Comparison of ENCODE assay signal across 27 cellular contexts in genomic region chr13:91079190-91079589, GRCh38.
"Had no signal": no experiment of that assay in that cellular context is flagged by ENCODE, and none has a peak within 500 bp of the region (broad histone marks: within the 10 kb centered on the region; RNA-seq: fewer than 3 reads in every experiment).

No MANE protein-coding gene starts in this region.

- DNase-seq: activated CD4-positive, alpha-beta memory T cell treated with anti-CD3 and anti-CD28 coated beads, Interleukin-2, amount 10 ng/mL, durations not matched to agents 7 days and 5 days; activated CD4-positive, alpha-beta T cell treated with anti-CD3 and anti-CD28 coated beads for 1 hour; activated CD4-positive, alpha-beta T cell treated with anti-CD3 and anti-CD28 coated beads for 4 hours; activated CD4-positive, alpha-beta T cell treated with anti-CD3 and anti-CD28 coated beads, Interleukin-2, amount 10 ng/mL, durations not matched to agents 7 days and 5 days; activated CD4-positive, alpha-beta T cell treated with anti-CD3 and anti-CD28 coated beads, Interleukin-2, amount 50 U/mL, for 4 hours; activated effector memory CD4-positive, alpha-beta T cell treated with Interleukin-2 at 50 U/mL for 16 hours; activated gamma-delta T cell treated with Interleukin-2 at 50 U/mL for 16 hours; activated naive CD4-positive, alpha-beta T cell treated with anti-CD3 and anti-CD28 coated beads, Interleukin-2, amount 50 U/mL, for 16 hours; activated naive CD4-positive, alpha-beta T cell treated with Interleukin-2 at 50 U/mL for 16 hours; activated T-cell treated with anti-CD3 and anti-CD28 coated beads, Interleukin-2, amount 50 U/mL, for 4 hours; amniotic stem cell; anterior cingulate cortex; brain microvascular endothelial cell; cortex of kidney; dermis blood vessel endothelial cell; effector CD4-positive, alpha-beta T cell; effector memory CD8-positive, alpha-beta T cell; erythroblast; foreskin keratinocyte; heart right ventricle; T-helper 2 cell had no signal

- FAIRE-seq: astrocyte, bronchial epithelial cell, colon had no signal

- H3K4me3 ChIP-seq: esophagus muscularis mucosa, gastroesophageal sphincter, heart right ventricle, hepatocyte had no signal
